In the genomic region with DNA sequence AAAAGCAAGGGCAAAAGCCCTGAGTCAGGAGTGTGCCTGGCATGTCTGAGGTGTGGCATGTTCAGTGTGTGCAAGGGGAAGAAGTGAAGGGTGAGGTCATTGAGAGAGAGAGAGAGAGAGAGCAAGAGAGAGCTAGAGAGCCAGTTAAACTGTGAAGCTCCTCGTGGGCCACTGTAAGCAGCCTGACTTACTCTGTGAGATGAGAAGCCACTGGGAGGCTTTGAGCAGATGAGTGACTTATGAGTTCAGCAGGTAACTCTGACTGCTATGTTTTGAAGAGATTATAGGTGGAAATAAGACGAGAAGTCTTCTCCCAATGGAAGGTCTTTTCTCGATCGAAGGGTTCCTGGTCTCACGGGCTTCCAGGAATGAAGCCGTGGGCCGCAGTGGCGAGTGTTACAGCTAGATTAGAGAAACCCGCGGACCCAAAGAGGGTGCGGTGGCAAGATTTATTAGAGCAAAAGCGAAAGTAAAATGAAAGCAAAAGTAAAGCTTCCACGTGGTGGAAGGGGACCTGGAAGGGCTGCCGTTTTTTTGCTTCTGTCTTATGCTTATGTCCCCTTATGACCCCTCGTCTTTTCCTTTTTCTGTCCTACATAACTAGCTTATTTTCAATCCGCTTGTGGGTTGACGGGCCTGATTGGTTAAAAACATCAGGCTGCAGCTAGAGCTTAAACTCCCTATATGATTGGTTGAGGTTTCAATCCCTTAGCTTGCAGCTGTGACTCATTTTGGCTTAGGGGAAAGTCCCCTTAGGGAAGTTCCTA, we compare ENCODE assay signal across 7 cellular contexts.
A peak's percentile ranks its signal among the peaks of the same experiment; 100 is the strongest.
DNase-seq lines count a peak whose midpoint lies in the region; ATAC-seq, FAIRE-seq and TF ChIP-seq lines count a peak whose summit lies in the region.

No MANE protein-coding gene starts in this region.

- peaks cover 7% of the 10 kb centered on the region for H3K9me3 Mint-ChIP-seq in osteocyte (ENCODE audit: unreplicated experiment)

- H3K79me1 ChIP-seq in H1 (ENCODE audit: low read depth, low read length) = no peaks in the 10 kb centered on the region

- TF ChIP-seq POLR2A in GM18505 (IDR thresholded peaks at IDR 0.05; ENCODE audit: borderline replicate concordance, extremely low read depth, insufficient read depth, insufficient read length) = peak; percentile 64
- no peak for TF ChIP-seq POLR2A in H1 (IDR thresholded peaks at IDR 0.05; ENCODE audit: control extremely low read depth in 1 of 2, low read depth in 2 of 2, low read length in 2 of 2)

- no peak overlapping the region for H2BK20ac ChIP-seq in H1 (ENCODE audit: low read length)

- no peaks in the 10 kb centered on the region for H3K27me3 ChIP-seq in H1 (replicated peaks in 1 of 4; ENCODE audit: control insufficient read depth in 3 of 4, extremely low read depth in 1 of 4, insufficient read depth in 3 of 4, low read length in 3 of 4)

- peak; percentile 76 for ATAC-seq in GM18505 (IDR thresholded peaks at IDR 0.05; ENCODE audit: unreplicated experiment)

- no peak overlapping the region for H3K4me3 Mint-ChIP-seq in osteocyte (ENCODE audit: unreplicated experiment)

- CTCF ChIA-PET in HEK293 (lab: Yijun Ruan, JAX) = interaction anchor here (2.3 kb wide), 1 partner anchor 10 kb away, joined by 14 read pairs; no protein-coding TSS in a partner anchor
- CTCF ChIA-PET in H1 (lab: Charles Lee; ENCODE audit: partially characterized antibody) = interaction anchor here (0.5 to 4.5 kb wide), 3 partner anchors 11 to 295 kb away, joined by 3 to 25 read pairs (median 3); no protein-coding TSS in a partner anchor

- no peak overlapping the region for H4K5ac ChIP-seq in H1 (ENCODE audit: insufficient read length, low read depth, low read length)

- no peak overlapping the region for H3K27ac Mint-ChIP-seq in osteocyte (ENCODE audit: unreplicated experiment)

- H3K23ac ChIP-seq in H1 (ENCODE audit: insufficient read length) = no peak overlapping the region

- no peaks in the 10 kb centered on the region for H3K23me2 ChIP-seq in H1 (ENCODE audit: low read depth, low read length)

- no peak overlapping the region for H4K91ac ChIP-seq in H1 (replicated peaks; ENCODE audit: insufficient read length, low read length)

- H2BK120ac ChIP-seq in H1 (replicated peaks; ENCODE audit: low read depth, low read length) = no peak overlapping the region

- H3K27ac ChIP-seq in HEK293 (ENCODE audit: extremely low read depth, low read depth, low read length) (no peak overlapping the region), H1 (ENCODE audit: low read depth, low read length) (no peak overlapping the region)

- TF ChIP-seq CTCF in HEK293 (tag by site-specific recombination; IDR thresholded peaks at IDR 0.05) (no peak), WI38 (IDR thresholded peaks at IDR 0.05; ENCODE audit: low read depth, low read length) (no peak), H1 (IDR thresholded peaks at IDR 0.05; ENCODE audit: control extremely low read depth in 1 of 3, insufficient read depth in 1 of 3, low read depth in 1 of 3, low read length in 3 of 3) (no peak), osteocyte (IDR thresholded peaks at IDR 0.05) (no peak)

- H3K4me3 ChIP-seq in HEK293 (ENCODE audit: low read depth, low read length) = no peak overlapping the region
- peak overlapping the region; percentile 45 for H3K4me3 ChIP-seq in WI38 (ENCODE audit: low read depth, low read length)
- H3K4me3 ChIP-seq in H1 (ENCODE audit: extremely low read depth in 1 of 4, insufficient read depth in 2 of 4, low read depth in 3 of 4, low read length in 4 of 4) = no peak overlapping the region

- H3K18ac ChIP-seq in H1 (ENCODE audit: extremely low read depth, low read length) = no peak overlapping the region

- no peak for TF ChIP-seq EP300 in H1 (IDR thresholded peaks at IDR 0.05; ENCODE audit: borderline replicate concordance in 1 of 2, low read depth in 2 of 2, low read length in 2 of 2)

- H3K4me1 ChIP-seq in HEK293 (ENCODE audit: control insufficient read depth, insufficient read depth, low read length) = no peaks in the 10 kb centered on the region
- H3K4me1 ChIP-seq in H1 (replicated peaks in 1 of 4; ENCODE audit: control insufficient read depth in 3 of 4, insufficient read depth in 4 of 4, low read length in 3 of 4) = no peaks in the 10 kb centered on the region

- POLR2A ChIA-PET in HEK293 (lab: Yijun Ruan, JAX) = no interaction called here
- POLR2A ChIA-PET in H1 (lab: Charles Lee; ENCODE audit: partially characterized antibody) = no interaction called here

- H3K14ac ChIP-seq in H1 (ENCODE audit: insufficient read length) = no peak overlapping the region

- no peak for FAIRE-seq in H1 (lab: Jason Lieb, UNC)

- no peaks in the 10 kb centered on the region for H4K20me1 ChIP-seq in H1 (replicated peaks in 1 of 2; ENCODE audit: control insufficient read depth in 1 of 2, insufficient read depth in 2 of 2, low read length in 2 of 2)

- no peaks in the 10 kb centered on the region for H3K36me3 Mint-ChIP-seq in osteocyte (ENCODE audit: unreplicated experiment)

- H3K79me2 ChIP-seq in H1 (ENCODE audit: control insufficient read depth in 1 of 2, insufficient read depth in 2 of 2, low read length in 2 of 2) = no peaks in the 10 kb centered on the region

- H3K4ac ChIP-seq in H1 (replicated peaks; ENCODE audit: insufficient read length, low read depth, low read length) = no peak overlapping the region

- H3K4me1 Mint-ChIP-seq in osteocyte (ENCODE audit: unreplicated experiment) = no peaks in the 10 kb centered on the region

- no peak overlapping the region for H2AK5ac ChIP-seq in H1 (ENCODE audit: low read depth, low read length)

- peak overlapping the region; percentile 81 for H2AFZ ChIP-seq in H1 (ENCODE audit: low read length)

- no peak overlapping the region for H3K56ac ChIP-seq in H1 (replicated peaks; ENCODE audit: insufficient read length, low read depth, low read length)

- DNase-seq in MV-4-11 (lab: John Stamatoyannopoulos, UW) (peak; percentile 90), H1 (ENCODE audit: low read depth in 1 of 2, low spot score in 2 of 2) (no peak), osteocyte (ENCODE audit: extremely low spot score, unreplicated experiment) (no peak)
- peak; percentile 11 to 16 for DNase-seq in stimulated activated CD4-positive, alpha-beta T cell treated with anti-CD3 and anti-CD28 coated beads, Interleukin-12 subunit alpha, Interleukin-12 subunit beta, amount 100 ng/mL, for 24 hours (ENCODE audit: low read depth in 2 of 2)

- H4K8ac ChIP-seq in H1 (ENCODE audit: extremely low read depth, insufficient read depth, low read length) = no peak overlapping the region

- H2BK5ac ChIP-seq in H1 (ENCODE audit: low read depth, low read length) = no peak overlapping the region

- H2BK12ac ChIP-seq in H1 (ENCODE audit: low read depth, low read length) = no peak overlapping the region

- 91% methylated on average over 17 of the region's 17 CpGs; no CpG with 5 or more reads in 1 of the 2 experiments for WGBS in H1 (ENCODE audit: extremely low coverage in 1 of 2, insufficient coverage in 1 of 2, insufficient read length in 1 of 2, insufficient replicate concordance in 2 of 2, low coverage in 1 of 2, low lambda C conversion rate in 2 of 2, missing lambda C conversion rate in 1 of 2), 2 experiments

- no peak overlapping the region for H3K9ac ChIP-seq in H1 (replicated peaks in 1 of 4; ENCODE audit: extremely low read depth in 1 of 4, low read depth in 3 of 4, low read length in 3 of 4)

- TF ChIP-seq RAD21 in H1 (IDR thresholded peaks at IDR 0.05 in 1 of 2, conservative IDR thresholded peaks at IDR 0.05 in 1 of 2; ENCODE audit: low read depth in 2 of 2, low read length in 2 of 2) = no peak

- H3K4me2 ChIP-seq in H1 (ENCODE audit: insufficient read depth in 1 of 2, low read depth in 2 of 2, low read length in 2 of 2) = no peak overlapping the region

- no peaks in the 10 kb centered on the region for H3K27me3 Mint-ChIP-seq in osteocyte (ENCODE audit: unreplicated experiment)

- no peak overlapping the region for H2BK15ac ChIP-seq in H1 (ENCODE audit: low read length)

- H3K36me3 ChIP-seq in HEK293 (ENCODE audit: control insufficient read depth in 2 of 2, insufficient read depth in 1 of 2, low read length in 2 of 2) = no peaks in the 10 kb centered on the region
- no peaks in the 10 kb centered on the region for H3K36me3 ChIP-seq in H1 (ENCODE audit: control insufficient read depth in 2 of 4, insufficient read depth in 4 of 4, low read length in 3 of 4)

- H3K9me3 ChIP-seq in HEK293 (ENCODE audit: control insufficient read depth, insufficient read depth, low read depth, low read length) = no peaks in the 10 kb centered on the region
- no peaks in the 10 kb centered on the region for H3K9me3 ChIP-seq in H1 (ENCODE audit: insufficient read depth in 2 of 2, low read depth in 1 of 2, low read length in 1 of 2)

TF ChIP-seq in HEK293, 187 proteins besides CTCF, POLR2A, EP300 and RAD21 (continues in another document):
- TF ChIP-seq ZBTB48 (tag by site-specific recombination; IDR thresholded peaks at IDR 0.05) (0 out of 2 replicates have a peak, but pooled peaks have one; percentile 26), BCL6B (tag by site-specific recombination; IDR thresholded peaks at IDR 0.05) (no peak), ZNF416 (tag by site-specific recombination; IDR thresholded peaks at IDR 0.05) (no peak)

TF ChIP-seq in H1, 55 proteins besides CTCF, POLR2A, EP300 and RAD21:
- TF ChIP-seq KDM5A (IDR thresholded peaks at IDR 0.05; ENCODE audit: low read length) (no peak), SAP30 (IDR thresholded peaks at IDR 0.05; ENCODE audit: insufficient read depth, insufficient replicate concordance, low read length) (no peak), CBX8 (IDR thresholded peaks at IDR 0.05; ENCODE audit: borderline replicate concordance, low read depth, low read length) (no peak), EZH2 (IDR thresholded peaks at IDR 0.05; ENCODE audit: low read depth, low read length, severe bottlenecking) (no peak)

Comparison
In these comparisons a context has a peak if more than half of its experiments do, and no peak if none do; other contexts are left out.
1. DNase-seq: peak in MV-4-11 (single experiment) and stimulated activated CD4-positive, alpha-beta T cell treated with anti-CD3 and anti-CD28 coated beads, Interleukin-12 subunit alpha, Interleukin-12 subunit beta, amount 100 ng/mL, for 24 hours (2 of 2); none in H1 (0 of 2) and osteocyte (single experiment).